In the genomic region with DNA sequence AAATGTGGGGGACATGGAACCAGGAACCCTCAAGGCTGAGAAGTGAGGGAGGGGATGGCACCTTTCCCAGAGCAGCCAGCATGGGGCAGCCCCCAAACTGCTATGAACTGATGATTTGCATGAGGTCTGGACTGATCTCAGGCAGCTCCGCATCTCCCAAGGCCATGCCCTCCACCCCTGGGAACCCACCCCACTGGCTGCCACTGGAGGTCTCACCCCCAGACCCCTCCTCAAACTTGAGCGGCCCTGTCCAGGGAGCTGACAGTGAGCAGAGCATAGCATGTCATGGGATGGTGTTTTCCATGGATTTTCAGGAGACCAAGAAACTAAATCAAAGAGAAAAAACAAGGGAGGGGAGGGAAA, we compare ENCODE assay signal across 25 cellular contexts. TPM values are rescaled to one million over a fixed set of nuclear protein-coding genes. Genes with fewer than 3 reads are reported as not detected.
"Had no signal": no experiment of that assay in that cellular context is flagged by ENCODE, and none has a peak within 500 bp of the region (broad histone marks: within the 10 kb centered on the region; RNA-seq: fewer than 3 reads in every experiment).

No MANE protein-coding gene starts in this region.

- H3K9me3 ChIP-seq: adrenal gland, esophagus squamous epithelium, prostate gland, right atrium auricular region, stomach, testis had no signal

- H3K9me3 Mint-ChIP-seq: activated naive CD4-positive, alpha-beta T cell treated with anti-CD3 and anti-CD28 coated beads, Interleukin-2, amount 50 U/mL, for 72 hours; activated T-helper 1 cell treated with anti-CD3 and anti-CD28 coated beads, Interleukin-12 subunit alpha, Interleukin-12 subunit beta, Interleukin-2, Interleukin-4 antibody, amounts not matched to agents 30 ng/mL and 10 ng/mL and 1 ng/mL, durations not matched to agents 14 hours and 24 hours and 36 hours; dendritic cell treated with granulocyte-macrophage colony-stimulating factor and Interleukin-4, amounts not matched to agents 40 ng/mL and 50 ng/mL, for 4 days; type B pancreatic cell had no signal

- DNase-seq: activated CD4-positive, alpha-beta T cell treated with anti-CD3 and anti-CD28 coated beads, Interleukin-2, amount 50 U/mL, for 1 hour; activated CD8-positive, alpha-beta memory T cell treated with anti-CD3 and anti-CD28 coated beads for 24 hours; activated gamma-delta T cell treated with Interleukin-2 at 50 U/mL for 16 hours; adrenal gland; effector memory CD4-positive, alpha-beta T cell; esophagus squamous epithelium; foreskin fibroblast; kidney; stimulated activated CD4-positive, alpha-beta T cell treated with anti-CD3 and anti-CD28 coated beads, Interleukin-15, amount 100 ng/mL, for 24 hours; stimulated activated CD4-positive, alpha-beta T cell treated with anti-CD3 and anti-CD28 coated beads, Interleukin-2, amount 100 ng/mL, for 48 hours; stomach; T-helper 1 cell; T1000; testis had no signal

- H3K36me3 ChIP-seq: adrenal gland, esophagus squamous epithelium, prostate gland, right atrium auricular region, stomach had no signal

- H3K4me1 ChIP-seq: adrenal gland, prostate gland had no signal

- H3K27me3 ChIP-seq: right atrium auricular region, testis had no signal

- H3K27ac Mint-ChIP-seq: activated T-helper 1 cell treated with anti-CD3 and anti-CD28 coated beads, Interleukin-12 subunit alpha, Interleukin-12 subunit beta, Interleukin-2, Interleukin-4 antibody, amounts not matched to agents 30 ng/mL and 10 ng/mL and 1 ng/mL, durations not matched to agents 14 hours and 24 hours and 36 hours; dendritic cell treated with granulocyte-macrophage colony-stimulating factor and Interleukin-4, amounts not matched to agents 40 ng/mL and 50 ng/mL, for 4 days had no signal

- H3K4me3 Mint-ChIP-seq: activated T-helper 1 cell treated with anti-CD3 and anti-CD28 coated beads, Interleukin-12 subunit alpha, Interleukin-12 subunit beta, Interleukin-2, Interleukin-4 antibody, amounts not matched to agents 30 ng/mL and 10 ng/mL and 1 ng/mL, durations not matched to agents 14 hours and 24 hours and 36 hours; dendritic cell treated with granulocyte-macrophage colony-stimulating factor and Interleukin-4, amounts not matched to agents 40 ng/mL and 50 ng/mL, for 4 days; type B pancreatic cell had no signal

- ATAC-seq: activated naive CD4-positive, alpha-beta T cell treated with anti-CD3 and anti-CD28 coated beads, Interleukin-2, amount 50 U/mL, for 72 hours; left lobe of liver had no signal

- H3K4me3 ChIP-seq: adrenal gland, esophagus squamous epithelium, prostate gland, right atrium auricular region, skin epidermis, stomach, testis had no signal

- H3K36me3 Mint-ChIP-seq: activated naive CD4-positive, alpha-beta T cell treated with anti-CD3 and anti-CD28 coated beads, Interleukin-2, amount 50 U/mL, for 72 hours; type B pancreatic cell had no signal

- H3K27ac ChIP-seq: esophagus squamous epithelium, prostate gland, stomach, testis had no signal

- FAIRE-seq: astrocyte, bronchial epithelial cell, kidney had no signal

RNA-seq across cellular contexts. Expression of a gene that starts 46.8 kb away (rescaled TPM):
- total RNA-seq: bronchial epithelial cell, lung microvascular endothelial cell had no signal
